Comparison of ENCODE assay signal across 8 cellular contexts in the genomic region with DNA sequence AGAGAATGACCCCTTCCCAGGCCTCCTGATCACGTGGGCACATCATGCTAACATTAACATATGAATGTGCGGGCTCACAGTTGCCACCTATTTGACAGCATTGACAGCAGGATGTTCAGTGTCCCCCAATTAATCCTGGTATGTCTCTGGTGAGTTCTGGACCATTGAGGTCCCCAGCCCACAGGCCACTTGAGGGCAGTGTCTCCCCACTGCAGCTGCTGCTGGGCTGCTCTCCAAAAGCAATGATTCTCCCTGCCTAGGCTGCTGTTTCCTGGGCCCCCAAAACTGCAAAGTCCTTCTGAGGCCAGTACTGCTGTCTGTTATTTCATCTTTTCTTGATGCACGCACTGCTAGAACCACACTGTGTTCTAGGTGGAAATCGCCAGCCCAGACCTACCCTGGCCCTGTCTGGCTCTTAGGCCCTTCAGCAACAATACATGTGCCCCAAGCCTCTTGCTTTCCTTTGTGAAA. TPM values are rescaled to one million over a fixed set of nuclear protein-coding genes. Genes with fewer than 3 reads are reported as not detected.
DNase-seq lines count a peak whose midpoint lies in the region; ATAC-seq and TF ChIP-seq lines count a peak whose summit lies in the region.

No MANE protein-coding gene starts in this region.

- peak; percentile 82 for DNase-seq in NCI-H146 (lab: John Stamatoyannopoulos, UW)
- DNase-seq in T47D (ENCODE audit: low read depth in 1 of 2, low spot score in 1 of 2) = peak; percentile 42 to 51
- DNase-seq in left lobe of liver (ENCODE audit: low spot score) = peak; percentile 60
- no peak for DNase-seq in CD1c-positive myeloid dendritic cell (ENCODE audit: extremely low spot score)

- in situ Hi-C loops in T47D (cut with HindIII; ENCODE audit: low pct_unique_long_range_greater_than_20kb, low sequenced_read_pairs) = no loop called here

- TF ChIP-seq CTCF in GM12872 (IDR thresholded peaks at IDR 0.05; ENCODE audit: insufficient read depth, low read depth, low read length) = peak; percentile 65

- ATAC-seq in left lobe of liver = peak; percentile 98
- no peak for ATAC-seq in GM19452 (IDR thresholded peaks at IDR 0.05; ENCODE audit: unreplicated experiment)
- no peak for ATAC-seq in HG03196 (IDR thresholded peaks at IDR 0.05; ENCODE audit: unreplicated experiment)
- ATAC-seq in HG03565 (IDR thresholded peaks at IDR 0.05; ENCODE audit: unreplicated experiment) = no peak

RNA-seq across cellular contexts. Expression of gene MAPK4, which starts 52.7 kb away (rescaled TPM):
- 0.25 TPM for total RNA-seq in left lobe of liver
